In the genomic region with DNA sequence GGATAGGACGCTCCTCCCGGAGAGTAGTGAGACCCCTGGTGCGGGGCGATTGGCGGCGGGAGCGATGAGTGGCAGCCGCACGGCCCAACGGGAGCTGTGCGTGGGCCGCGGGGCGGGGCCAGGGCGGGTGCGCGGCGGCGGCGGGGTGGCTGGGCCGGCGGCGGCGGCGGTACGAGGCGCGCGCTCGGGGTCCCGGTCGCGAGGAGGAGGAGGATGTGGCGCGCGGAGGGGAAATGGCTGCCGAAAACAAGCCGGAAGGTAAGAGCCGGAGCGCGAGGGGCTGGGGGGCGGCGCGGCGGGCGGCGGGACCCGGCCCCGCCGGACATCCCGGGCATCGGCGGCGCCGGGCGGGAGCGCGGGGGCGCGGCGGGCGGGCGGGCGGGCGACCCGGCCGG, we compare ENCODE assay signal across 8 cellular contexts. TPM values are rescaled to one million over a fixed set of nuclear protein-coding genes. Genes with fewer than 3 reads are reported as not detected.
DNase-seq lines count a peak whose midpoint lies in the region; ATAC-seq and TF ChIP-seq lines count a peak whose summit lies in the region.

A gene with protein sequence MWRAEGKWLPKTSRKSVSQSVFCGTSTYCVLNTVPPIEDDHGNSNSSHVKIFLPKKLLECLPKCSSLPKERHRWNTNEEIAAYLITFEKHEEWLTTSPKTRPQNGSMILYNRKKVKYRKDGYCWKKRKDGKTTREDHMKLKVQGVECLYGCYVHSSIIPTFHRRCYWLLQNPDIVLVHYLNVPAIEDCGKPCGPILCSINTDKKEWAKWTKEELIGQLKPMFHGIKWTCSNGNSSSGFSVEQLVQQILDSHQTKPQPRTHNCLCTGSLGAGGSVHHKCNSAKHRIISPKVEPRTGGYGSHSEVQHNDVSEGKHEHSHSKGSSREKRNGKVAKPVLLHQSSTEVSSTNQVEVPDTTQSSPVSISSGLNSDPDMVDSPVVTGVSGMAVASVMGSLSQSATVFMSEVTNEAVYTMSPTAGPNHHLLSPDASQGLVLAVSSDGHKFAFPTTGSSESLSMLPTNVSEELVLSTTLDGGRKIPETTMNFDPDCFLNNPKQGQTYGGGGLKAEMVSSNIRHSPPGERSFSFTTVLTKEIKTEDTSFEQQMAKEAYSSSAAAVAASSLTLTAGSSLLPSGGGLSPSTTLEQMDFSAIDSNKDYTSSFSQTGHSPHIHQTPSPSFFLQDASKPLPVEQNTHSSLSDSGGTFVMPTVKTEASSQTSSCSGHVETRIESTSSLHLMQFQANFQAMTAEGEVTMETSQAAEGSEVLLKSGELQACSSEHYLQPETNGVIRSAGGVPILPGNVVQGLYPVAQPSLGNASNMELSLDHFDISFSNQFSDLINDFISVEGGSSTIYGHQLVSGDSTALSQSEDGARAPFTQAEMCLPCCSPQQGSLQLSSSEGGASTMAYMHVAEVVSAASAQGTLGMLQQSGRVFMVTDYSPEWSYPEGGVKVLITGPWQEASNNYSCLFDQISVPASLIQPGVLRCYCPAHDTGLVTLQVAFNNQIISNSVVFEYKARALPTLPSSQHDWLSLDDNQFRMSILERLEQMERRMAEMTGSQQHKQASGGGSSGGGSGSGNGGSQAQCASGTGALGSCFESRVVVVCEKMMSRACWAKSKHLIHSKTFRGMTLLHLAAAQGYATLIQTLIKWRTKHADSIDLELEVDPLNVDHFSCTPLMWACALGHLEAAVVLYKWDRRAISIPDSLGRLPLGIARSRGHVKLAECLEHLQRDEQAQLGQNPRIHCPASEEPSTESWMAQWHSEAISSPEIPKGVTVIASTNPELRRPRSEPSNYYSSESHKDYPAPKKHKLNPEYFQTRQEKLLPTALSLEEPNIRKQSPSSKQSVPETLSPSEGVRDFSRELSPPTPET (N-terminal part only) (plus strand): TSS at position 137 of the 395 bp plus-strand sequence. CDS start 77 bp downstream, at position 214.

- intact Hi-C loops in cardiac septum (cut with DNase I) = loop anchor here (10.0 kb wide), 1 partner anchor 171 kb away; a partner anchor contains a TSS

- peak; percentile 98 for DNase-seq in activated CD8-positive, alpha-beta memory T cell treated with anti-CD3 and anti-CD28 coated beads, Interleukin-2, amount 50 U/mL, for 48 hours
- DNase-seq in cardiac septum (ENCODE audit: low spot score) (no peak), retinal pigment epithelial cell (ENCODE audit: low read depth) (no peak), AG20443 (ENCODE audit: low spot score) (no peak)
- no peak for DNase-seq in stimulated activated naive CD4-positive, alpha-beta T cell (lab: John Stamatoyannopoulos, UW)

- ATAC-seq in GM18502 (IDR thresholded peaks at IDR 0.05; ENCODE audit: poor library complexity, unreplicated experiment) = peak; percentile 76
- peak; percentile 52 for ATAC-seq in HG03064 (IDR thresholded peaks at IDR 0.05; ENCODE audit: low read depth, unreplicated experiment)
- ATAC-seq in HG02610 (IDR thresholded peaks at IDR 0.05; ENCODE audit: unreplicated experiment) = no peak

- TF ChIP-seq CTCF in retinal pigment epithelial cell (conservative IDR thresholded peaks at IDR 0.05; ENCODE audit: low read depth, low read length) = no peak

- peak within 1 kb of the TSS; percentile 72 for H3K4me3 ChIP-seq in retinal pigment epithelial cell (ENCODE audit: low read length)

RNA-seq across cellular contexts. Expression of the gene that starts here (rescaled TPM):
- total RNA-seq in cardiac septum = 114 TPM
